In the genomic region with DNA sequence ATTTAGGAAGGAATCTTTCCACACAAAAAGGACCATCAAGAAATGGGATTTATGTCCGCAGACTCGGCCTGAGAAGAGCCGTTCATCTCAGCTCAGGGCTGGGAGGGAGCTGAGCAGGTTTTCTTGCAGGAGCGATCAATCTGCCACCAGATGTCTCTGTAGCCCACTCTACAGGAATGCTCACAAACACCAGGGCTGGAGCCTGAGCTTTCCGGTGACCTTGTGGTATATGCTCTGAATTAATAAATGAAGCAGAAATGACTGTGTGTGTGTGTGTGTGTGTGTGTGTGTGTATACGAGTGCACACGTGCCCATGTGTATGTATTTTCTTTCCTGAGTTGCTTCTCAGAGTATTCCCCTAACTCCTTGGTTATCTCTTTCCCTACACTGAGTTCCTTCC, we compare ENCODE assay signal across 7 cellular contexts. TPM values are rescaled to one million over a fixed set of nuclear protein-coding genes. Genes with fewer than 3 reads are reported as not detected.
A peak's percentile ranks its signal among the peaks of the same experiment; 100 is the strongest.
DNase-seq lines count a peak whose midpoint lies in the region; ATAC-seq and TF ChIP-seq lines count a peak whose summit lies in the region.

No MANE protein-coding gene starts in this region.

- H3K4me3 ChIP-seq in parathyroid adenoma (ENCODE audit: low read depth, low read length) = no peak overlapping the region

- no peak overlapping the region for H3K4me2 ChIP-seq in parathyroid adenoma (ENCODE audit: low read length)

- no peak overlapping the region for H3K27ac ChIP-seq in parathyroid adenoma

- DNase-seq in EL = peak; percentile 51
- DNase-seq in H4 (ENCODE audit: low spot score) = peak; percentile 67
- DNase-seq in NCI-H2171 (lab: John Stamatoyannopoulos, UW) = peak; percentile 61
- DNase-seq in glomerular visceral epithelial cell (ENCODE audit: extremely low spot score) = peak; percentile 74

- no peak overlapping the region for H3K4me3 Mint-ChIP-seq in activated T-helper 17 cell treated with anti-CD3 and anti-CD28 coated beads, Interleukin-2, amount 50 U/mL, for 72 hours

- H3K9me3 Mint-ChIP-seq in activated T-helper 17 cell treated with anti-CD3 and anti-CD28 coated beads, Interleukin-2, amount 50 U/mL, for 72 hours = no peaks in the 10 kb centered on the region

- no peaks in the 10 kb centered on the region for H3K36me3 ChIP-seq in parathyroid adenoma (ENCODE audit: control insufficient read depth, insufficient read depth, low read length)

- no peaks in the 10 kb centered on the region for H3K79me2 ChIP-seq in parathyroid adenoma

- H3K36me3 Mint-ChIP-seq in activated T-helper 17 cell treated with anti-CD3 and anti-CD28 coated beads, Interleukin-2, amount 50 U/mL, for 72 hours (ENCODE audit: low read depth) = peaks cover 100% of the 10 kb centered on the region

- TF ChIP-seq CTCF in parathyroid adenoma (IDR thresholded peaks at IDR 0.05) = peak; percentile 72

- no peaks in the 10 kb centered on the region for H3K9me3 ChIP-seq in parathyroid adenoma (ENCODE audit: control insufficient read depth, low read length)

- peak; percentile 16 for ATAC-seq in activated T-helper 17 cell treated with anti-CD3 and anti-CD28 coated beads, Interleukin-2, amount 50 U/mL, for 72 hours (replicated peaks)
- ATAC-seq in GM21381 (IDR thresholded peaks at IDR 0.05; ENCODE audit: unreplicated experiment) = no peak

- H3K4me1 ChIP-seq in parathyroid adenoma = peaks cover 4% of the 10 kb centered on the region

- peak overlapping the region; percentile 66 for H2AFZ ChIP-seq in parathyroid adenoma

- no peaks in the 10 kb centered on the region for H3K27me3 Mint-ChIP-seq in activated T-helper 17 cell treated with anti-CD3 and anti-CD28 coated beads, Interleukin-2, amount 50 U/mL, for 72 hours

- H3K9ac ChIP-seq in parathyroid adenoma = no peak overlapping the region

- peak overlapping the region; percentile 14 for H3K27ac Mint-ChIP-seq in activated T-helper 17 cell treated with anti-CD3 and anti-CD28 coated beads, Interleukin-2, amount 50 U/mL, for 72 hours

- no peaks in the 10 kb centered on the region for H3K27me3 ChIP-seq in parathyroid adenoma (ENCODE audit: control insufficient read depth, insufficient read depth, low read length)

- peaks cover 28% of the 10 kb centered on the region for H3K4me1 Mint-ChIP-seq in activated T-helper 17 cell treated with anti-CD3 and anti-CD28 coated beads, Interleukin-2, amount 50 U/mL, for 72 hours

RNA-seq across cellular contexts. Expression of a gene that starts 12.0 kb away (rescaled TPM):
- total RNA-seq in H4 (2014; rRNA removed; shearing (Covaris generic)) = 3.8 and 5.3 TPM in 2 replicates
- 10 to 100 TPM; 12.3 to 14.9 TPM for total RNA-seq in activated T-helper 17 cell treated with anti-CD3 and anti-CD28 coated beads, Interleukin-2, amount 50 U/mL, for 72 hours
